16 cellular contexts compared by ENCODE assay signal in the genomic region with DNA sequence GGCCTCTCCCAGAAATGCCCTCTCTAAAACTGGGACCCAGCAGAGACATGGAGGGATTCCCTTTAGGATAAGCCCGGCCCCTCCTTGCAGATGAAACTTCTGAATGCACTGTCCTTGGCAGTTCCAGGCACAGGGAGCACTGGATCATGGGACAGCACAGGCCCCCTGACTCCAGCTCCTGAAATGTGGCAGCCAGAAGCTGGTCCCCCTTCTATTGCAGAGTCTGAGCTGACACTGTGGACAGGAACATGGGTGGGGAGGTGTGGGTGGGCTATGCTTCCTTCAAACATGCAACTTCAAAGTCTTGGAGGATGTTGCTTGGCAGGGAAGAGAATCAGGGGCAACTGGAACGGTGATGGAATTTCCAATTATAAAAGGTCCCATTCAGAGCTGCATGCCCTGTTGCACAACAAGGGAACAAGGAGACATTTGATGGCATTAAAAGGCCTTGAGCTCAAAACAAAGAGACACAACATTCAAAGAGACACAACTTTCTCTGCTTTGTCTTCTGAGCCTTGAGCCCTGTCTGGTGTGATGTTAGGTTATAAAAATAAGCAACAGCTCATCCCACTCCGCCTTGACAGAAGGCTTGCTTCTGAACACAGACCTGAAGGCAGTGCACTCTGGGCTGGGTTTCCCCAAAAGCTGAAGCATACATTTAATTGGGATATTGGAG.
DNase-seq lines count a peak whose midpoint lies in the region; ATAC-seq and TF ChIP-seq lines count a peak whose summit lies in the region.
"Had no signal": no experiment of that assay in that cellular context is flagged by ENCODE, and none has a peak within 500 bp of the region (broad histone marks: within the 10 kb centered on the region; RNA-seq: fewer than 3 reads in every experiment).

No MANE protein-coding gene starts in this region.

- no peaks in the 10 kb centered on the region for H3K27me3 Mint-ChIP-seq in activated CD4-positive, alpha-beta memory T cell treated with anti-CD3 and anti-CD28 coated beads for 36 hours
- H3K27me3 Mint-ChIP-seq: CD4-positive, alpha-beta T cell had no signal

- no peak overlapping the region for H3K27ac Mint-ChIP-seq in activated CD4-positive, alpha-beta memory T cell treated with anti-CD3 and anti-CD28 coated beads for 36 hours
- H3K27ac Mint-ChIP-seq: CD4-positive, alpha-beta T cell had no signal

- CTCF ChIA-PET in activated CD4-positive, alpha-beta memory T cell treated with anti-CD3 and anti-CD28 coated beads for 36 hours (lab: Charles Lee) = no interaction called here

- H3K4me1 Mint-ChIP-seq in activated CD4-positive, alpha-beta memory T cell treated with anti-CD3 and anti-CD28 coated beads for 36 hours (ENCODE audit: low read depth) = no peaks in the 10 kb centered on the region

- peak overlapping the region in 58 of 59 donors; percentile 12 to 96 (median 83) for H3K27ac ChIP-seq in dorsolateral prefrontal cortex
- H3K27ac ChIP-seq: HL-60, Peyer's patch had no signal

- H3K36me3 Mint-ChIP-seq in activated CD4-positive, alpha-beta memory T cell treated with anti-CD3 and anti-CD28 coated beads for 36 hours = no peaks in the 10 kb centered on the region

- H3K4me3 ChIP-seq in dorsolateral prefrontal cortex = no peak overlapping the region
- H3K4me3 ChIP-seq: Peyer's patch had no signal

- H3K27me3 ChIP-seq in dorsolateral prefrontal cortex = no peaks in the 10 kb centered on the region
- H3K27me3 ChIP-seq: Peyer's patch had no signal

- no peak overlapping the region for H3K4me3 Mint-ChIP-seq in activated CD4-positive, alpha-beta memory T cell treated with anti-CD3 and anti-CD28 coated beads for 36 hours
- H3K4me3 Mint-ChIP-seq: CD4-positive, alpha-beta T cell had no signal

- peak; percentile 60 for ATAC-seq in sciatic nerve

- DNase-seq in RPMI7951 (ENCODE audit: low read depth) = peak; percentile 61
- DNase-seq in dorsolateral prefrontal cortex = peak in 7 of 10 donors; percentile 38 to 59 (median 48)
- DNase-seq in medulla oblongata (ENCODE audit: extremely low spot score) = peak; percentile 85
- DNase-seq in sciatic nerve (ENCODE audit: low spot score) = no peak
- no peak for DNase-seq in stimulated activated CD4-positive, alpha-beta T cell treated with anti-CD3 and anti-CD28 coated beads, Interleukin-4, amount 100 ng/mL, for 4 hours
- no peak for DNase-seq in activated CD4-positive, alpha-beta memory T cell treated with anti-CD3 and anti-CD28 coated beads for 36 hours
- DNase-seq in NCI-H2081 treated with DMSO at 0.1 percent for 48 hours (lab: John Stamatoyannopoulos, UW) = no peak
- DNase-seq in cortex of kidney (lab: John Stamatoyannopoulos, UW) = no peak
- DNase-seq: AML-193; CD4-positive, alpha-beta T cell; MM.1S; NCI-H1930; NCI-H2171 treated with DMSO at 0.1 percent for 48 hours; Peyer's patch; SHP77 had no signal

- no peaks in the 10 kb centered on the region for H3K9me3 Mint-ChIP-seq in activated CD4-positive, alpha-beta memory T cell treated with anti-CD3 and anti-CD28 coated beads for 36 hours

- no peak for TF ChIP-seq CTCF in dorsolateral prefrontal cortex (IDR thresholded peaks at IDR 0.05 in 54 of 56, conservative IDR thresholded peaks at IDR 0.05 in 2 of 56; ENCODE audit: low read depth in 1 of 56, partially characterized antibody in 56 of 56)

- intact Hi-C loops in dorsolateral prefrontal cortex (cut with DNase I) = loop anchor here (5.0 to 10.0 kb wide), 2 partner anchors 228 to 235 kb away; a partner anchor contains a TSS
- intact Hi-C loops in sciatic nerve (cut with DNase I) = no loop called here
- intact Hi-C loops in activated CD4-positive, alpha-beta memory T cell treated with anti-CD3 and anti-CD28 coated beads for 36 hours (cut with micrococcal nuclease) = no loop called here

- POLR2A ChIA-PET in activated CD4-positive, alpha-beta memory T cell treated with anti-CD3 and anti-CD28 coated beads for 36 hours (lab: Charles Lee) = no interaction called here

Comparison
In these comparisons a context has a peak if more than half of its experiments do, and no peak if none do; other contexts are left out.
1. DNase-seq: peak in RPMI7951 (single experiment), dorsolateral prefrontal cortex (7 of 10) and medulla oblongata (single experiment); none in sciatic nerve (single experiment), stimulated activated CD4-positive, alpha-beta T cell treated with anti-CD3 and anti-CD28 coated beads, Interleukin-4, amount 100 ng/mL, for 4 hours (0 of 2), activated CD4-positive, alpha-beta memory T cell treated with anti-CD3 and anti-CD28 coated beads for 36 hours (single experiment), NCI-H2081 treated with DMSO at 0.1 percent for 48 hours (single experiment) and cortex of kidney (single experiment).
2. intact Hi-C loops: an anchor here in dorsolateral prefrontal cortex (5.0 to 10.0 kb wide); none called in sciatic nerve and activated CD4-positive, alpha-beta memory T cell treated with anti-CD3 and anti-CD28 coated beads for 36 hours.